Comparison of ENCODE assay signal across 8 cellular contexts in genomic region chr15:31325976-31326728, GRCh38. TPM values are rescaled to one million over a fixed set of nuclear protein-coding genes. Genes with fewer than 3 reads are reported as not detected.
DNase-seq lines count a peak whose midpoint lies in the region; ATAC-seq and TF ChIP-seq lines count a peak whose summit lies in the region.

No MANE protein-coding gene starts in this region.

- peak; percentile 69 for ATAC-seq in GM23338
- ATAC-seq in naive thymus-derived CD8-positive, alpha-beta T cell: peak; percentile 65 to 73
- ATAC-seq in stimulated activated memory B cell treated with anti-CD40 and anti-IgM and Interleukin-4, amounts not matched to agents 10 μg/mL and 1 μg/mL and 100 μg/mL, for 72 hours: peak; percentile 88

- H3K79me2 ChIP-seq in GM23338 (replicated peaks; ENCODE audit: insufficient read depth) (peaks cover 24% of the 10 kb centered on the region), Karpas-422 (ENCODE audit: low read length) (peaks cover 30% of the 10 kb centered on the region)

- H3K36me3 ChIP-seq in GM23338 (ENCODE audit: insufficient read depth) (no peaks in the 10 kb centered on the region), Karpas-422 (ENCODE audit: insufficient read depth, low read length) (no peaks in the 10 kb centered on the region)

- H3K27me3 Mint-ChIP-seq in GM23338 (ENCODE audit: insufficient read depth, low read depth, poor library complexity): peaks cover 6% of the 10 kb centered on the region
- H3K27me3 Mint-ChIP-seq in naive thymus-derived CD8-positive, alpha-beta T cell: no peaks in the 10 kb centered on the region
- H3K27me3 Mint-ChIP-seq in stimulated activated memory B cell treated with anti-CD40 and anti-IgM and Interleukin-4, amounts not matched to agents 10 μg/mL and 1 μg/mL and 100 μg/mL, for 72 hours: no peaks in the 10 kb centered on the region

- peak; percentile 97 for DNase-seq in EH (ENCODE audit: low read depth)
- DNase-seq in GM23338 (ENCODE audit: low spot score): peak; percentile 97
- DNase-seq in Karpas-422: peak; percentile 99
- DNase-seq in RWPE1 (ENCODE audit: low spot score): peak; percentile 99
- DNase-seq in activated T-helper 9 cell treated with anti-CD3 and anti-CD28 coated beads, Interleukin-2, amount 50 U/mL, for 16 hours (ENCODE audit: low read depth): peak; percentile 100
- peak; percentile 94 for DNase-seq in fibroblast of peridontal ligament (ENCODE audit: extremely low read depth)
- peak; percentile 98 to 100 (median 100) for DNase-seq in naive thymus-derived CD8-positive, alpha-beta T cell

- H3K4me1 Mint-ChIP-seq in GM23338: peaks cover 28% of the 10 kb centered on the region
- H3K4me1 Mint-ChIP-seq in naive thymus-derived CD8-positive, alpha-beta T cell: peaks cover 33 to 73% (median 65%) of the 10 kb centered on the region in 4 donors
- H3K4me1 Mint-ChIP-seq in stimulated activated memory B cell treated with anti-CD40 and anti-IgM and Interleukin-4, amounts not matched to agents 10 μg/mL and 1 μg/mL and 100 μg/mL, for 72 hours: peaks cover 57% of the 10 kb centered on the region

- H3K9ac ChIP-seq in Karpas-422 (ENCODE audit: low read length): peak overlapping the region; percentile 94

- no peaks in the 10 kb centered on the region for H3K9me2 ChIP-seq in GM23338 (ENCODE audit: insufficient read depth)
- no peaks in the 10 kb centered on the region for H3K9me2 ChIP-seq in Karpas-422 (replicated peaks; ENCODE audit: insufficient read depth, low read length)

- H4K20me1 ChIP-seq in GM23338 (replicated peaks; ENCODE audit: insufficient read depth) (peaks cover 12% of the 10 kb centered on the region; the same call in 1 of the 2 replicates), Karpas-422 (ENCODE audit: insufficient read depth, low read depth, low read length) (peaks cover 28% of the 10 kb centered on the region)

- 0 out of 2 replicates have a peak overlapping the region, but pooled peaks have one; percentile 55 for H3K27ac ChIP-seq in GM23338 (ENCODE audit: low read depth)
- peak overlapping the region; percentile 79 for H3K27ac ChIP-seq in Karpas-422 (ENCODE audit: low read length)
- peak overlapping the region; percentile 99 for H3K27ac ChIP-seq in RWPE1

- H3K27me3 ChIP-seq in GM23338 (ENCODE audit: insufficient read depth) (peaks cover 16% of the 10 kb centered on the region; the same call in 1 of the 2 replicates), Karpas-422 (ENCODE audit: low read length) (no peaks in the 10 kb centered on the region; the same call in 1 of the 2 replicates)

- H2AFZ ChIP-seq in GM23338: peak overlapping the region; percentile 72; the same call in 1 of the 2 replicates
- peak overlapping the region; percentile 64; the same call in 1 of the 2 replicates for H2AFZ ChIP-seq in Karpas-422 (ENCODE audit: low read length)

- CTCF ChIA-PET in RWPE1 (lab: Yijun Ruan, JAX): interaction anchor here (1.1 to 2.4 kb wide), 2 partner anchors 162 to 164 kb away, joined by 3 to 10 read pairs; no protein-coding TSS in a partner anchor

- no peaks in the 10 kb centered on the region for H3K9me3 ChIP-seq in Karpas-422 (ENCODE audit: low read length)

- H3K9me3 Mint-ChIP-seq in GM23338: peaks cover 3% of the 10 kb centered on the region; the same call in 1 of the 3 replicates
- peaks cover 0 to 2% (median 0%) of the 10 kb centered on the region in 9 donors for H3K9me3 Mint-ChIP-seq in naive thymus-derived CD8-positive, alpha-beta T cell
- no peaks in the 10 kb centered on the region for H3K9me3 Mint-ChIP-seq in stimulated activated memory B cell treated with anti-CD40 and anti-IgM and Interleukin-4, amounts not matched to agents 10 μg/mL and 1 μg/mL and 100 μg/mL, for 72 hours

- H3K4me1 ChIP-seq in GM23338 (ENCODE audit: insufficient read depth): peaks cover 16% of the 10 kb centered on the region
- H3K4me1 ChIP-seq in Karpas-422 (ENCODE audit: low read length): peaks cover 49% of the 10 kb centered on the region

- peak overlapping the region; percentile 80; the same call in 2 of the 3 replicates for H3K4me3 Mint-ChIP-seq in GM23338
- peak overlapping the region; percentile 50 to 93 (median 84) for H3K4me3 Mint-ChIP-seq in naive thymus-derived CD8-positive, alpha-beta T cell
- peak overlapping the region; percentile 97 for H3K4me3 Mint-ChIP-seq in stimulated activated memory B cell treated with anti-CD40 and anti-IgM and Interleukin-4, amounts not matched to agents 10 μg/mL and 1 μg/mL and 100 μg/mL, for 72 hours

- H3K27ac Mint-ChIP-seq in GM23338: no peak overlapping the region
- H3K27ac Mint-ChIP-seq in naive thymus-derived CD8-positive, alpha-beta T cell: peak overlapping the region in 9 of 10 donors; percentile 35 to 97 (median 86)
- H3K27ac Mint-ChIP-seq in stimulated activated memory B cell treated with anti-CD40 and anti-IgM and Interleukin-4, amounts not matched to agents 10 μg/mL and 1 μg/mL and 100 μg/mL, for 72 hours: peak overlapping the region; percentile 98

- POLR2A ChIA-PET in RWPE1 (lab: Yijun Ruan, JAX; ENCODE audit: low non-redundant PET): interaction anchor here (0.9 to 1.4 kb wide), 4 partner anchors 12 to 111 kb away, joined by 3 to 11 read pairs (median 4); no protein-coding TSS in a partner anchor
- POLR2A ChIA-PET in naive thymus-derived CD8-positive, alpha-beta T cell (lab: Charles Lee): interaction anchor here (0.6 to 14.7 kb wide), 31 partner anchors 12 to 701 kb away, joined by 3 to 915 read pairs (median 8); partner anchors contain the start of gene ARHGAP11B

- H3K4me3 ChIP-seq in GM23338 (peak overlapping the region; percentile 70), Karpas-422 (ENCODE audit: low read length) (peak overlapping the region; percentile 89)

- H3K36me3 Mint-ChIP-seq in GM23338 (ENCODE audit: low read depth): no peaks in the 10 kb centered on the region; the same call in 2 of the 3 replicates
- peaks cover 0 to 17% (median 5%) of the 10 kb centered on the region in 3 donors for H3K36me3 Mint-ChIP-seq in naive thymus-derived CD8-positive, alpha-beta T cell
- H3K36me3 Mint-ChIP-seq in stimulated activated memory B cell treated with anti-CD40 and anti-IgM and Interleukin-4, amounts not matched to agents 10 μg/mL and 1 μg/mL and 100 μg/mL, for 72 hours: peaks cover 22% of the 10 kb centered on the region

- H3K4me2 ChIP-seq in GM23338 (peak overlapping the region; percentile 95), Karpas-422 (ENCODE audit: low read depth, low read length, poor library complexity, severe bottlenecking) (peak overlapping the region; percentile 98)

- 0 out of 2 replicates have a peak, but pooled peaks cover 4% of the 10 kb centered on the region for H3F3A ChIP-seq in GM23338 (replicated peaks; ENCODE audit: low read depth)

- TF ChIP-seq CTCF in GM23338 (conservative IDR thresholded peaks at IDR 0.05; ENCODE audit: low read depth in 2 of 2): no peak
- no peak for TF ChIP-seq CTCF in RWPE1 (conservative IDR thresholded peaks at IDR 0.05; ENCODE audit: low read depth)

TF ChIP-seq in GM23338, 12 proteins besides CTCF, POLR2A, EP300 and RAD21:
- TF ChIP-seq EZH2 (IDR thresholded peaks at IDR 0.05; ENCODE audit: low read depth, unreplicated experiment): no peak
- TF ChIP-seq CREB1 (CRISPR knock-in tag; IDR thresholded peaks at IDR 0.05; ENCODE audit: low read depth): peak; percentile 81

RNA-seq across cellular contexts. Expression of gene KLF13, which starts 0.5 kb away (rescaled TPM):
- total RNA-seq in GM23338 (2014; rRNA removed; shearing (Covaris generic)): 21.5 and 23.5 TPM in 2 replicates
- polyA plus RNA-seq in GM23338 (2016; fragmentation: Nextera tagmentation; extraction: Ambion mirVana): 28.6 and 35.7 TPM in 2 replicates
- total RNA-seq in Karpas-422 (2014; rRNA removed; shearing (Covaris generic); ENCODE audit: low replicate concordance): 32.9 and 38.8 TPM in 2 replicates
- 100 to 1,000 TPM; 240 to 244 TPM for total RNA-seq in naive thymus-derived CD8-positive, alpha-beta T cell
- polyA plus RNA-seq in naive thymus-derived CD8-positive, alpha-beta T cell: 100 to 1,000 TPM in 1 of 3 donors, 10 to 100 TPM in 2; 70.1 to 102 (median 93.7) TPM

Comparison
In these comparisons a context has a peak if more than half of its experiments do, and no peak if none do; other contexts are left out.
1. Peak in every context shown above with its lines: DNase-seq, ATAC-seq, H3K4me3 ChIP-seq and H3K27ac ChIP-seq.